Comparison of ENCODE assay signal across 8 cellular contexts in the genomic region with DNA sequence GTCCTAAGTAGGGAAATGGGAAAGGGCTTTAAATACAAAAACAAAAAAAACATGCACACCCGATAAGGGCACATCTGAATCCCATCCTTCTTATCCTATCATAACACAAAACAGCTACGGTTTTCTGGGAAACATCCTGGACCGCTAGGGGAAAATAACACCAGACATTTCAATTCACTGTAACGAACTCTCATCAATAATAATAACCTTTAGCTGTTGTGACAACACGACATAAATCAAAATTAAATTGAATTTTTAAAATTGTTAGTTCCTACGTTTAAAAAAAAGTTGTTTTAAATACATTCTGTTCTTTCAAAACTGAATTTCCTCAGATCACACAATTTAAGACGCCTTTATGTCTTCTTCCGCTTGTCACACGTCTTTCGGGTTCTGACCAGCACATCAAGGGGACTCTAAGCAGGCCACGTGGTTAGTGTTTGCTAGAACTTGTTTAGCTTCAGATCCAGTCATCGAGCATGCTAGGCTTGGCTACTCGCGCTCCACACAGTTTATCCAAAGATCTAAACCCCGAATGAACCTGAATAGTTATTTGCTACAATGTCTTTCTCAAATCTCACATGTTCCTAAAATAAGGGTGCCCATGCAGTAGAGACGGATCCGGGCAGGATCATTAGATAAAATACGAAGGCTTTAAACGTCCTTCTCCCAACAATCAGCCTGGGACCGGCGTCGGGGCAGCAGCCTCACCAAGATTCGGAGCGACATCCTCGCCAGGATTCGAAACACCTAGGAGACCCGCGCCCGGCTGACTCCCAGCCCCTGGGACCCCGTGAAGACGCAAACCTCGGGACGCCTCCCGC. TPM values are rescaled to one million over a fixed set of nuclear protein-coding genes. Genes with fewer than 3 reads are reported as not detected.
A peak's percentile ranks its signal among the peaks of the same experiment; 100 is the strongest.
DNase-seq lines count a peak whose midpoint lies in the region; ATAC-seq and TF ChIP-seq lines count a peak whose summit lies in the region.

No MANE protein-coding gene starts in this region.

- no peaks in the 10 kb centered on the region for H3K9me3 ChIP-seq in ectodermal cell (ENCODE audit: control insufficient read depth, low read length)

- H3K27me3 ChIP-seq in ectodermal cell (ENCODE audit: control insufficient read depth, insufficient read depth, low read length, poor library complexity, severe bottlenecking) = peaks cover 17% of the 10 kb centered on the region

- H3K36me3 ChIP-seq in ectodermal cell (ENCODE audit: control insufficient read depth, insufficient read depth, low read length) = no peaks in the 10 kb centered on the region

- TF ChIP-seq CTCF in GM12864 (IDR thresholded peaks at IDR 0.05; ENCODE audit: low read depth, low read length, missing control alignments) (peak; percentile 8), HFF-Myc (IDR thresholded peaks at IDR 0.05; ENCODE audit: low read depth, low read length, missing control alignments) (no peak)

- H3K4me1 ChIP-seq in ectodermal cell (ENCODE audit: control insufficient read depth, insufficient read depth, low read length) = peaks cover 10% of the 10 kb centered on the region

- DNase-seq in GM12864 (ENCODE audit: low read depth) = peak; percentile 49
- DNase-seq in HFF-Myc (ENCODE audit: extremely low read depth, low read depth) = peak; percentile 7
- DNase-seq in NCI-H146 treated with DMSO at 0.1 percent for 48 hours (lab: John Stamatoyannopoulos, UW; ENCODE audit: unreplicated experiment) = peak; percentile 37
- DNase-seq in activated CD4-positive, alpha-beta T cell treated with anti-CD3 and anti-CD28 coated beads for 1 hour = peak; percentile 17
- DNase-seq in medulla oblongata (ENCODE audit: extremely low spot score) = peak; percentile 81
- peak; percentile 11 for DNase-seq in stimulated activated CD8-positive, alpha-beta memory T cell treated with anti-CD3 and anti-CD28 coated beads, Interleukin-4, amount 100 ng/mL, for 24 hours (ENCODE audit: low read depth)

- no peak for ATAC-seq in HG02588 (IDR thresholded peaks at IDR 0.05; ENCODE audit: unreplicated experiment)

- peak overlapping the region; percentile 70 for H3K4me3 ChIP-seq in GM12864 (ENCODE audit: low read depth, low read length)
- H3K4me3 ChIP-seq in HFF-Myc (replicated peaks; ENCODE audit: low read depth, low read length) = peak overlapping the region; percentile 94
- peak overlapping the region; percentile 98 for H3K4me3 ChIP-seq in ectodermal cell (ENCODE audit: insufficient read depth, low read depth, low read length)

- peak overlapping the region; percentile 82 for H3K27ac ChIP-seq in ectodermal cell (ENCODE audit: insufficient read depth, low read depth, low read length, poor library complexity, severe bottlenecking)

- WGBS in ectodermal cell, 2 experiments = 6 to 7% methylated on average over 34 of the region's 34 CpGs

RNA-seq across cellular contexts. Expression of gene IKZF5, which starts 0.8 kb away (rescaled TPM):
- polyA plus RNA-seq in ectodermal cell (2013, experiment 1 of 4) = 12.0 TPM
- 13.1 TPM for polyA plus RNA-seq in ectodermal cell (2013, experiment 2 of 4)
- 11.2 TPM for polyA plus RNA-seq in ectodermal cell (2013, experiment 3 of 4)
- 11.2 TPM for polyA plus RNA-seq in ectodermal cell (2013, experiment 4 of 4)

RNA-seq across cellular contexts. Expression of gene ACADSB, which starts 1.0 kb away (rescaled TPM):
- polyA plus RNA-seq in ectodermal cell (2013, experiment 1 of 4) = 8.8 TPM
- 9.3 TPM for polyA plus RNA-seq in ectodermal cell (2013, experiment 2 of 4)
- 8.1 TPM for polyA plus RNA-seq in ectodermal cell (2013, experiment 3 of 4)
- polyA plus RNA-seq in ectodermal cell (2013, experiment 4 of 4) = 10.3 TPM

RNA-seq across cellular contexts. Expression of gene PSTK, which starts 27.6 kb away (rescaled TPM):
- 14.2 TPM for polyA plus RNA-seq in ectodermal cell (2013, experiment 1 of 4)
- polyA plus RNA-seq in ectodermal cell (2013, experiment 2 of 4) = 13.6 TPM
- polyA plus RNA-seq in ectodermal cell (2013, experiment 3 of 4) = 12.0 TPM
- 15.2 TPM for polyA plus RNA-seq in ectodermal cell (2013, experiment 4 of 4)

RNA-seq across cellular contexts. Expression of gene C10orf88, which starts 53.7 kb away (rescaled TPM):
- polyA plus RNA-seq in ectodermal cell (2013, experiment 1 of 4) = 13.8 TPM
- polyA plus RNA-seq in ectodermal cell (2013, experiment 2 of 4) = 14.2 TPM
- 12.2 TPM for polyA plus RNA-seq in ectodermal cell (2013, experiment 3 of 4)
- polyA plus RNA-seq in ectodermal cell (2013, experiment 4 of 4) = 14.9 TPM

Comparison
In these comparisons a context has a peak if more than half of its experiments do, and no peak if none do; other contexts are left out.
1. DNase-seq: peak in every context shown above with its lines; median percentile 81 in medulla oblongata; 49 in GM12864; 37 in NCI-H146 treated with DMSO at 0.1 percent for 48 hours; 17 in activated CD4-positive, alpha-beta T cell treated with anti-CD3 and anti-CD28 coated beads for 1 hour; 11 in stimulated activated CD8-positive, alpha-beta memory T cell treated with anti-CD3 and anti-CD28 coated beads, Interleukin-4, amount 100 ng/mL, for 24 hours; 7 in HFF-Myc.